1 cellular context compared by ENCODE assay signal in the genomic region with DNA sequence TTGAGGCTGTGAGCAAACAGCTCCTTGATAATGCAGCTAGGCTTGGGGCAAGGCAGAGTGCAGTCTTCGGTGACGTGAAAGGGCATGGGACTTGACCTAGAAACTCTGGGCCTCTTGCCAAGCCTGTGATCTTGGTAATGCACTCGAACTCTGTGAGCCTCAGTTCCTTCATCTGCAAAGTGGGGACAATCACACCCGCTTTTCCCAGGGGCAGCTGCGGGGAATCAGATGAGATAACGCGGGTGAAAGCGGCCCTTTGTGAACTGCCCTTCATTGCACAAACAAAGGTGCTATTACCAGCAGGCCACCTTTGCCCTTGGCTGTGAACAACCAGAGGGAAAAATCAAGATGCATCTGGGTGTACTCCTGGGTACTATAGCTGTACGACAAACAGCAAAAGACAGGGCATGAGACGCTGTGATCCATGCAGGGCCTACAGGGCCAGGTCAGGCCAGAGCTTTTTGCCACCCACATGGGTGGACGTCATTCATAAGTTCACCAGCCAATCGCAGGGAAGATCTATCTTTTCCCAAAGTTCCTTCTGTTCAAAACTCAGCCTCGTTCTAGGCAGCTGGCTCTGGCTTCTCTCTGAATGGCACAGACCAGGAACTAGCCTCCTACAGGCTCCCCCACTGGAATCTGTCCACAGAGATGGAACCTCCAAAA.
TF ChIP-seq lines count a peak whose summit lies in the region.

No MANE protein-coding gene starts in this region.

TF ChIP-seq in HepG2, 621 proteins besides CTCF, POLR2A, EP300 and RAD21 (continued from another document and continues in another):
- TF ChIP-seq ESRRA (CRISPR knock-in tag; IDR thresholded peaks at IDR 0.05; ENCODE audit: low read depth), result no peak
- TF ChIP-seq ZFYVE20 (CRISPR knock-in tag; IDR thresholded peaks at IDR 0.05; ENCODE audit: borderline replicate concordance, low read depth), result no peak
- no peak for TF ChIP-seq TCF7L2 (IDR thresholded peaks at IDR 0.05; ENCODE audit: low read depth, low read length)
- TF ChIP-seq FOXC1 (CRISPR knock-in tag; IDR thresholded peaks at IDR 0.05; ENCODE audit: borderline replicate concordance), result no peak
- peak; percentile 39; the same call in 1 of the 2 replicates for TF ChIP-seq HDAC1 (CRISPR knock-in tag; IDR thresholded peaks at IDR 0.05)
- no peak for TF ChIP-seq ZNF274 (CRISPR knock-in tag; IDR thresholded peaks at IDR 0.05)
- no peak for TF ChIP-seq HOXA9 (CRISPR knock-in tag; IDR thresholded peaks at IDR 0.05; ENCODE audit: borderline replicate concordance)
- no peak for TF ChIP-seq SP140L (CRISPR knock-in tag; IDR thresholded peaks at IDR 0.05; ENCODE audit: borderline replicate concordance)
- no peak for TF ChIP-seq THAP11 (CRISPR knock-in tag; IDR thresholded peaks at IDR 0.05)
- TF ChIP-seq, protein P1, sequence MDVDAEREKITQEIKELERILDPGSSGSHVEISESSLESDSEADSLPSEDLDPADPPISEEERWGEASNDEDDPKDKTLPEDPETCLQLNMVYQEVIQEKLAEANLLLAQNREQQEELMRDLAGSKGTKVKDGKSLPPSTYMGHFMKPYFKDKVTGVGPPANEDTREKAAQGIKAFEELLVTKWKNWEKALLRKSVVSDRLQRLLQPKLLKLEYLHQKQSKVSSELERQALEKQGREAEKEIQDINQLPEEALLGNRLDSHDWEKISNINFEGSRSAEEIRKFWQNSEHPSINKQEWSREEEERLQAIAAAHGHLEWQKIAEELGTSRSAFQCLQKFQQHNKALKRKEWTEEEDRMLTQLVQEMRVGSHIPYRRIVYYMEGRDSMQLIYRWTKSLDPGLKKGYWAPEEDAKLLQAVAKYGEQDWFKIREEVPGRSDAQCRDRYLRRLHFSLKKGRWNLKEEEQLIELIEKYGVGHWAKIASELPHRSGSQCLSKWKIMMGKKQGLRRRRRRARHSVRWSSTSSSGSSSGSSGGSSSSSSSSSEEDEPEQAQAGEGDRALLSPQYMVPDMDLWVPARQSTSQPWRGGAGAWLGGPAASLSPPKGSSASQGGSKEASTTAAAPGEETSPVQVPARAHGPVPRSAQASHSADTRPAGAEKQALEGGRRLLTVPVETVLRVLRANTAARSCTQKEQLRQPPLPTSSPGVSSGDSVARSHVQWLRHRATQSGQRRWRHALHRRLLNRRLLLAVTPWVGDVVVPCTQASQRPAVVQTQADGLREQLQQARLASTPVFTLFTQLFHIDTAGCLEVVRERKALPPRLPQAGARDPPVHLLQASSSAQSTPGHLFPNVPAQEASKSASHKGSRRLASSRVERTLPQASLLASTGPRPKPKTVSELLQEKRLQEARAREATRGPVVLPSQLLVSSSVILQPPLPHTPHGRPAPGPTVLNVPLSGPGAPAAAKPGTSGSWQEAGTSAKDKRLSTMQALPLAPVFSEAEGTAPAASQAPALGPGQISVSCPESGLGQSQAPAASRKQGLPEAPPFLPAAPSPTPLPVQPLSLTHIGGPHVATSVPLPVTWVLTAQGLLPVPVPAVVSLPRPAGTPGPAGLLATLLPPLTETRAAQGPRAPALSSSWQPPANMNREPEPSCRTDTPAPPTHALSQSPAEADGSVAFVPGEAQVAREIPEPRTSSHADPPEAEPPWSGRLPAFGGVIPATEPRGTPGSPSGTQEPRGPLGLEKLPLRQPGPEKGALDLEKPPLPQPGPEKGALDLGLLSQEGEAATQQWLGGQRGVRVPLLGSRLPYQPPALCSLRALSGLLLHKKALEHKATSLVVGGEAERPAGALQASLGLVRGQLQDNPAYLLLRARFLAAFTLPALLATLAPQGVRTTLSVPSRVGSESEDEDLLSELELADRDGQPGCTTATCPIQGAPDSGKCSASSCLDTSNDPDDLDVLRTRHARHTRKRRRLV (CRISPR knock-in tag; IDR thresholded peaks at IDR 0.05), result no peak
- TF ChIP-seq CBX2 (IDR thresholded peaks at IDR 0.05; ENCODE audit: low read depth, low read length), result no peak
- TF ChIP-seq CBX2 (CRISPR knock-in tag; IDR thresholded peaks at IDR 0.05; ENCODE audit: low read depth), result no peak
- TF ChIP-seq, protein P2, sequence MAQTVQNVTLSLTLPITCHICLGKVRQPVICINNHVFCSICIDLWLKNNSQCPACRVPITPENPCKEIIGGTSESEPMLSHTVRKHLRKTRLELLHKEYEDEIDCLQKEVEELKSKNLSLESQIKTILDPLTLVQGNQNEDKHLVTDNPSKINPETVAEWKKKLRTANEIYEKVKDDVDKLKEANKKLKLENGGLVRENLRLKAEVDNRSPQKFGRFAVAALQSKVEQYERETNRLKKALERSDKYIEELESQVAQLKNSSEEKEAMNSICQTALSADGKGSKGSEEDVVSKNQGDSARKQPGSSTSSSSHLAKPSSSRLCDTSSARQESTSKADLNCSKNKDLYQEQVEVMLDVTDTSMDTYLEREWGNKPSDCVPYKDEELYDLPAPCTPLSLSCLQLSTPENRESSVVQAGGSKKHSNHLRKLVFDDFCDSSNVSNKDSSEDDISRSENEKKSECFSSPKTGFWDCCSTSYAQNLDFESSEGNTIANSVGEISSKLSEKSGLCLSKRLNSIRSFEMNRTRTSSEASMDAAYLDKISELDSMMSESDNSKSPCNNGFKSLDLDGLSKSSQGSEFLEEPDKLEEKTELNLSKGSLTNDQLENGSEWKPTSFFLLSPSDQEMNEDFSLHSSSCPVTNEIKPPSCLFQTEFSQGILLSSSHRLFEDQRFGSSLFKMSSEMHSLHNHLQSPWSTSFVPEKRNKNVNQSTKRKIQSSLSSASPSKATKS (CRISPR knock-in tag; IDR thresholded peaks at IDR 0.05), result no peak
- TF ChIP-seq RCOR2 (CRISPR knock-in tag; IDR thresholded peaks at IDR 0.05), result peak; percentile 75
- TF ChIP-seq GATAD2A (CRISPR knock-in tag; IDR thresholded peaks at IDR 0.05), result 0 out of 2 replicates have a peak, but pooled peaks have one; percentile 20
- TF ChIP-seq, protein P3, sequence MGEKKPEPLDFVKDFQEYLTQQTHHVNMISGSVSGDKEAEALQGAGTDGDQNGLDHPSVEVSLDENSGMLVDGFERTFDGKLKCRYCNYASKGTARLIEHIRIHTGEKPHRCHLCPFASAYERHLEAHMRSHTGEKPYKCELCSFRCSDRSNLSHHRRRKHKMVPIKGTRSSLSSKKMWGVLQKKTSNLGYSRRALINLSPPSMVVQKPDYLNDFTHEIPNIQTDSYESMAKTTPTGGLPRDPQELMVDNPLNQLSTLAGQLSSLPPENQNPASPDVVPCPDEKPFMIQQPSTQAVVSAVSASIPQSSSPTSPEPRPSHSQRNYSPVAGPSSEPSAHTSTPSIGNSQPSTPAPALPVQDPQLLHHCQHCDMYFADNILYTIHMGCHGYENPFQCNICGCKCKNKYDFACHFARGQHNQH (CRISPR knock-in tag; IDR thresholded peaks at IDR 0.05), result no peak
- TF ChIP-seq RXRB (CRISPR knock-in tag; IDR thresholded peaks at IDR 0.05; ENCODE audit: borderline replicate concordance), result no peak
- no peak for TF ChIP-seq ELF3 (CRISPR knock-in tag; IDR thresholded peaks at IDR 0.05)
- no peak for TF ChIP-seq ZNF678 (CRISPR knock-in tag; IDR thresholded peaks at IDR 0.05)
- TF ChIP-seq MBD4 (IDR thresholded peaks at IDR 0.05; ENCODE audit: borderline replicate concordance, low read length), result no peak
- TF ChIP-seq, protein P4, sequence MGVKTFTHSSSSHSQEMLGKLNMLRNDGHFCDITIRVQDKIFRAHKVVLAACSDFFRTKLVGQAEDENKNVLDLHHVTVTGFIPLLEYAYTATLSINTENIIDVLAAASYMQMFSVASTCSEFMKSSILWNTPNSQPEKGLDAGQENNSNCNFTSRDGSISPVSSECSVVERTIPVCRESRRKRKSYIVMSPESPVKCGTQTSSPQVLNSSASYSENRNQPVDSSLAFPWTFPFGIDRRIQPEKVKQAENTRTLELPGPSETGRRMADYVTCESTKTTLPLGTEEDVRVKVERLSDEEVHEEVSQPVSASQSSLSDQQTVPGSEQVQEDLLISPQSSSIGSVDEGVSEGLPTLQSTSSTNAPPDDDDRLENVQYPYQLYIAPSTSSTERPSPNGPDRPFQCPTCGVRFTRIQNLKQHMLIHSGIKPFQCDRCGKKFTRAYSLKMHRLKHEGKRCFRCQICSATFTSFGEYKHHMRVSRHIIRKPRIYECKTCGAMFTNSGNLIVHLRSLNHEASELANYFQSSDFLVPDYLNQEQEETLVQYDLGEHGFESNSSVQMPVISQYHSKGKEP (CRISPR knock-in tag; IDR thresholded peaks at IDR 0.05), result no peak
- no peak for TF ChIP-seq ZNF354B (CRISPR knock-in tag; IDR thresholded peaks at IDR 0.05)
- TF ChIP-seq, protein P5, sequence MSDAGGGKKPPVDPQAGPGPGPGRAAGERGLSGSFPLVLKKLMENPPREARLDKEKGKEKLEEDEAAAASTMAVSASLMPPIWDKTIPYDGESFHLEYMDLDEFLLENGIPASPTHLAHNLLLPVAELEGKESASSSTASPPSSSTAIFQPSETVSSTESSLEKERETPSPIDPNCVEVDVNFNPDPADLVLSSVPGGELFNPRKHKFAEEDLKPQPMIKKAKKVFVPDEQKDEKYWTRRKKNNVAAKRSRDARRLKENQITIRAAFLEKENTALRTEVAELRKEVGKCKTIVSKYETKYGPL (CRISPR knock-in tag; IDR thresholded peaks at IDR 0.05), result no peak
- TF ChIP-seq, protein P6, sequence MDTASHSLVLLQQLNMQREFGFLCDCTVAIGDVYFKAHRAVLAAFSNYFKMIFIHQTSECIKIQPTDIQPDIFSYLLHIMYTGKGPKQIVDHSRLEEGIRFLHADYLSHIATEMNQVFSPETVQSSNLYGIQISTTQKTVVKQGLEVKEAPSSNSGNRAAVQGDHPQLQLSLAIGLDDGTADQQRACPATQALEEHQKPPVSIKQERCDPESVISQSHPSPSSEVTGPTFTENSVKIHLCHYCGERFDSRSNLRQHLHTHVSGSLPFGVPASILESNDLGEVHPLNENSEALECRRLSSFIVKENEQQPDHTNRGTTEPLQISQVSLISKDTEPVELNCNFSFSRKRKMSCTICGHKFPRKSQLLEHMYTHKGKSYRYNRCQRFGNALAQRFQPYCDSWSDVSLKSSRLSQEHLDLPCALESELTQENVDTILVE (CRISPR knock-in tag; IDR thresholded peaks at IDR 0.05), result no peak
- TF ChIP-seq GATA4 (IDR thresholded peaks at IDR 0.05; ENCODE audit: borderline replicate concordance, low read depth), result no peak
- no peak for TF ChIP-seq KLF12 (CRISPR knock-in tag; IDR thresholded peaks at IDR 0.05; ENCODE audit: borderline replicate concordance)
- TF ChIP-seq MAZ (IDR thresholded peaks at IDR 0.05; ENCODE audit: borderline replicate concordance, low read depth, low read length), result no peak
- no peak for TF ChIP-seq MAZ (CRISPR knock-in tag; IDR thresholded peaks at IDR 0.05; ENCODE audit: low read depth)
- TF ChIP-seq KDM3A (CRISPR knock-in tag; IDR thresholded peaks at IDR 0.05; ENCODE audit: low read depth), result no peak
- no peak for TF ChIP-seq ZNF724P (CRISPR knock-in tag; IDR thresholded peaks at IDR 0.05; ENCODE audit: borderline replicate concordance)
- TF ChIP-seq ELF1 (CRISPR knock-in tag; IDR thresholded peaks at IDR 0.05), result no peak
- no peak for TF ChIP-seq RFXAP (CRISPR knock-in tag; IDR thresholded peaks at IDR 0.05; ENCODE audit: borderline replicate concordance)
- TF ChIP-seq CBFB (CRISPR knock-in tag; IDR thresholded peaks at IDR 0.05), result no peak
- TF ChIP-seq ZNF766 (CRISPR knock-in tag; IDR thresholded peaks at IDR 0.05; ENCODE audit: borderline replicate concordance), result no peak
- no peak for TF ChIP-seq ZNF7 (CRISPR knock-in tag; IDR thresholded peaks at IDR 0.05)
- TF ChIP-seq, protein P7, sequence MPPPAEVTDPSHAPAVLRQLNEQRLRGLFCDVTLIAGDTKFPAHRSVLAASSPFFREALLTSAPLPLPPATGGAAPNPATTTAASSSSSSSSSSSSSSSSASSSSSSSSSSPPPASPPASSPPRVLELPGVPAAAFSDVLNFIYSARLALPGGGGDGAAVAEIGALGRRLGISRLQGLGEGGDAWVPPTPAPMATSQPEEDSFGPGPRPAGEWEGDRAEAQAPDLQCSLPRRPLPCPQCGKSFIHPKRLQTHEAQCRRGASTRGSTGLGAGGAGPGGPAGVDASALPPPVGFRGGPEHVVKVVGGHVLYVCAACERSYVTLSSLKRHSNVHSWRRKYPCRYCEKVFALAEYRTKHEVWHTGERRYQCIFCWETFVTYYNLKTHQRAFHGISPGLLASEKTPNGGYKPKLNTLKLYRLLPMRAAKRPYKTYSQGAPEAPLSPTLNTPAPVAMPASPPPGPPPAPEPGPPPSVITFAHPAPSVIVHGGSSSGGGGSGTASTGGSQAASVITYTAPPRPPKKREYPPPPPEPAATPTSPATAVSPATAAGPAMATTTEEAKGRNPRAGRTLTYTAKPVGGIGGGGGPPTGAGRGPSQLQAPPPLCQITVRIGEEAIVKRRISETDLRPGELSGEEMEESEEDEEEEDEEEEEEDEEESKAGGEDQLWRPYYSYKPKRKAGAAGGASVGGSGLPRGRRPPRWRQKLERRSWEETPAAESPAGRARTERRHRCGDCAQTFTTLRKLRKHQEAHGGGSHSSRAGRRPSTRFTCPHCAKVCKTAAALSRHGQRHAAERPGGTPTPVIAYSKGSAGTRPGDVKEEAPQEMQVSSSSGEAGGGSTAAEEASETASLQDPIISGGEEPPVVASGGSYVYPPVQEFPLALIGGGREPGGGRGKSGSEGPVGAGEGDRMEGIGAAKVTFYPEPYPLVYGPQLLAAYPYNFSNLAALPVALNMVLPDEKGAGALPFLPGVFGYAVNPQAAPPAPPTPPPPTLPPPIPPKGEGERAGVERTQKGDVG (CRISPR knock-in tag; IDR thresholded peaks at IDR 0.05; ENCODE audit: borderline replicate concordance), result no peak
- no peak for TF ChIP-seq ZNF558 (CRISPR knock-in tag; IDR thresholded peaks at IDR 0.05; ENCODE audit: borderline replicate concordance)
- peak; percentile 53; the same call in 1 of the 2 replicates for TF ChIP-seq NR2F2 (IDR thresholded peaks at IDR 0.05; ENCODE audit: borderline replicate concordance, low read depth)
- TF ChIP-seq POLR2AphosphoS5 (IDR thresholded peaks at IDR 0.05; ENCODE audit: low read depth, low read length), result no peak
- TF ChIP-seq SP5 (CRISPR knock-in tag; IDR thresholded peaks at IDR 0.05; ENCODE audit: borderline replicate concordance, low read depth), result no peak
- no peak for TF ChIP-seq ZNF567 (CRISPR knock-in tag; IDR thresholded peaks at IDR 0.05; ENCODE audit: borderline replicate concordance)
- no peak for TF ChIP-seq SAP130 (CRISPR knock-in tag; IDR thresholded peaks at IDR 0.05; ENCODE audit: low read depth)
- TF ChIP-seq, protein P8, sequence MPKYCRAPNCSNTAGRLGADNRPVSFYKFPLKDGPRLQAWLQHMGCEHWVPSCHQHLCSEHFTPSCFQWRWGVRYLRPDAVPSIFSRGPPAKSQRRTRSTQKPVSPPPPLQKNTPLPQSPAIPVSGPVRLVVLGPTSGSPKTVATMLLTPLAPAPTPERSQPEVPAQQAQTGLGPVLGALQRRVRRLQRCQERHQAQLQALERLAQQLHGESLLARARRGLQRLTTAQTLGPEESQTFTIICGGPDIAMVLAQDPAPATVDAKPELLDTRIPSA (CRISPR knock-in tag; IDR thresholded peaks at IDR 0.05; ENCODE audit: borderline replicate concordance), result no peak
- no peak for TF ChIP-seq CC2D1A (CRISPR knock-in tag; IDR thresholded peaks at IDR 0.05)
- peak; percentile 7; the same call in 1 of the 2 replicates for TF ChIP-seq BCL6 (CRISPR knock-in tag; IDR thresholded peaks at IDR 0.05)
- TF ChIP-seq RBM39 (IDR thresholded peaks at IDR 0.05; ENCODE audit: low read depth, low read length, poor library complexity, severe bottlenecking), result no peak
- no peak for TF ChIP-seq GABPB1 (CRISPR knock-in tag; IDR thresholded peaks at IDR 0.05)
- TF ChIP-seq, protein P9, sequence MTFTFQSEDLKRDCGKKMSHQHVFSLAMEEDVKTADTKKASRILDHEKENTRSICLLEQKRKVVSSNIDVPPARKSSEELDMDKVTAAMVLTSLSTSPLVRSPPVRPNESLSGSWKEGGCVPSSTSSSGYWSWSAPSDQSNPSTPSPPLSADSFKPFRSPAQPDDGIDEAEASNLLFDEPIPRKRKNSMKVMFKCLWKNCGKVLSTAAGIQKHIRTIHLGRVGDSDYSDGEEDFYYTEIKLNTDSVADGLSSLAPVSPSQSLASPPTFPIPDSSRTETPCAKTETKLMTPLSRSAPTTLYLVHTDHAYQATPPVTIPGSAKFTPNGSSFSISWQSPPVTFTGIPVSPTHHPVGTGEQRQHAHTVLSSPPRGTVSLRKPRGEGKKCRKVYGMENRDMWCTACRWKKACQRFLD (CRISPR knock-in tag; IDR thresholded peaks at IDR 0.05; ENCODE audit: borderline replicate concordance), result no peak
- TF ChIP-seq ZFP90 (CRISPR knock-in tag; IDR thresholded peaks at IDR 0.05; ENCODE audit: borderline replicate concordance), result no peak
